Comparison of ENCODE assay signal across 8 cellular contexts in genomic region chr2:160491922-160492371, GRCh38. TPM values are rescaled to one million over a fixed set of nuclear protein-coding genes. Genes with fewer than 3 reads are reported as not detected.
DNase-seq lines count a peak whose midpoint lies in the region; ATAC-seq lines count a peak whose summit lies in the region.

No MANE protein-coding gene starts in this region.

- POLR2A ChIA-PET in activated CD4-positive, alpha-beta T cell treated with anti-CD3 and anti-CD28 coated beads, Interleukin-2, amount 10 ng/mL, durations not matched to agents 7 days and 5 days (lab: Charles Lee), result no interaction called here

- peak overlapping the region in 20 of 21 experiments; percentile 85 to 99 (median 98) for H3K27ac ChIP-seq in skin epidermis

- H3K4me1 Mint-ChIP-seq in activated CD4-positive, alpha-beta T cell treated with anti-CD3 and anti-CD28 coated beads, Interleukin-2, amount 10 ng/mL, durations not matched to agents 7 days and 5 days, result peaks cover 47% of the 10 kb centered on the region

- DNase-seq in activated CD4-positive, alpha-beta T cell treated with anti-CD3 and anti-CD28 coated beads, Interleukin-2, amount 10 ng/mL, durations not matched to agents 7 days and 5 days, result peak; percentile 22
- DNase-seq in activated CD4-positive, alpha-beta T cell treated with anti-CD3 and anti-CD28 coated beads, Interleukin-2, amount 50 U/mL, for 48 hours, result no peak
- no peak for DNase-seq in activated naive CD4-positive, alpha-beta T cell treated with anti-CD3 and anti-CD28 coated beads, Interleukin-2, amount 50 U/mL, for 72 hours (ENCODE audit: low spot score in 2 of 2)
- DNase-seq in germinal center (ENCODE audit: low spot score) (no peak), NCI-H1048 (lab: John Stamatoyannopoulos, UW) (no peak)

- peaks cover 16% of the 10 kb centered on the region for H3K36me3 Mint-ChIP-seq in activated CD4-positive, alpha-beta T cell treated with anti-CD3 and anti-CD28 coated beads, Interleukin-2, amount 10 ng/mL, durations not matched to agents 7 days and 5 days (ENCODE audit: low read depth)
- H3K36me3 Mint-ChIP-seq in activated naive CD4-positive, alpha-beta T cell treated with anti-CD3 and anti-CD28 coated beads, Interleukin-2, amount 50 U/mL, for 72 hours, result peaks cover 8 to 11% of the 10 kb centered on the region in 2 donors

- peak overlapping the region; percentile 63 for H3K9ac ChIP-seq in iPS-15b (ENCODE audit: low read depth, low read length)

- H3K27ac Mint-ChIP-seq in activated CD4-positive, alpha-beta T cell treated with anti-CD3 and anti-CD28 coated beads, Interleukin-2, amount 10 ng/mL, durations not matched to agents 7 days and 5 days, result peak overlapping the region; percentile 97
- peak overlapping the region; percentile 90 to 93 for H3K27ac Mint-ChIP-seq in activated naive CD4-positive, alpha-beta T cell treated with anti-CD3 and anti-CD28 coated beads, Interleukin-2, amount 50 U/mL, for 72 hours

- no peaks in the 10 kb centered on the region for H3K36me3 ChIP-seq in iPS-15b (ENCODE audit: control insufficient read depth, insufficient read depth, low read length)

- no peaks in the 10 kb centered on the region for H3K9me3 ChIP-seq in iPS-15b (ENCODE audit: control insufficient read depth, insufficient read depth, low read length)

- peak overlapping the region; percentile 95 for H3K4me3 Mint-ChIP-seq in activated CD4-positive, alpha-beta T cell treated with anti-CD3 and anti-CD28 coated beads, Interleukin-2, amount 10 ng/mL, durations not matched to agents 7 days and 5 days

- peak; percentile 34 to 50 for ATAC-seq in activated naive CD4-positive, alpha-beta T cell treated with anti-CD3 and anti-CD28 coated beads, Interleukin-2, amount 50 U/mL, for 72 hours
- no peak for ATAC-seq in HG03432 (IDR thresholded peaks at IDR 0.05; ENCODE audit: unreplicated experiment)

- H3K27me3 ChIP-seq in iPS-15b (ENCODE audit: control insufficient read depth, insufficient read depth, low read length), result peaks cover 7% of the 10 kb centered on the region

- CTCF ChIA-PET in activated CD4-positive, alpha-beta T cell treated with anti-CD3 and anti-CD28 coated beads, Interleukin-2, amount 10 ng/mL, durations not matched to agents 7 days and 5 days (lab: Charles Lee), result interaction anchor here (1.3 kb wide), 1 partner anchor 63 kb away, joined by 4 read pairs; no protein-coding TSS in a partner anchor

- H3K4me3 ChIP-seq in iPS-15b (ENCODE audit: low read depth, low read length) (peak overlapping the region; percentile 78), skin epidermis (peak overlapping the region; percentile 56 to 91 (median 86))

- H3K27me3 Mint-ChIP-seq in activated CD4-positive, alpha-beta T cell treated with anti-CD3 and anti-CD28 coated beads, Interleukin-2, amount 10 ng/mL, durations not matched to agents 7 days and 5 days, result peaks cover 12% of the 10 kb centered on the region

- H3K4me1 ChIP-seq in iPS-15b (ENCODE audit: control insufficient read depth, insufficient read depth, low read length), result no peaks in the 10 kb centered on the region

- H3K9me3 Mint-ChIP-seq in activated CD4-positive, alpha-beta T cell treated with anti-CD3 and anti-CD28 coated beads, Interleukin-2, amount 10 ng/mL, durations not matched to agents 7 days and 5 days, result no peaks in the 10 kb centered on the region
- H3K9me3 Mint-ChIP-seq in activated naive CD4-positive, alpha-beta T cell treated with anti-CD3 and anti-CD28 coated beads, Interleukin-2, amount 50 U/mL, for 72 hours, result no peaks in the 10 kb centered on the region

RNA-seq across cellular contexts. Expression of gene RBMS1, which starts 1.7 kb away (rescaled TPM):
- total RNA-seq in activated CD4-positive, alpha-beta T cell treated with anti-CD3 and anti-CD28 coated beads, Interleukin-2, amount 10 ng/mL, durations not matched to agents 7 days and 5 days, result 100 to 1,000 TPM in 1 of 2 experiments, 10 to 100 TPM in 1; 84.4 to 100 TPM
- 10 to 100 TPM; 33.8 to 52.9 TPM for total RNA-seq in activated naive CD4-positive, alpha-beta T cell treated with anti-CD3 and anti-CD28 coated beads, Interleukin-2, amount 50 U/mL, for 72 hours
